9 cellular contexts compared by ENCODE assay signal in the genomic region with DNA sequence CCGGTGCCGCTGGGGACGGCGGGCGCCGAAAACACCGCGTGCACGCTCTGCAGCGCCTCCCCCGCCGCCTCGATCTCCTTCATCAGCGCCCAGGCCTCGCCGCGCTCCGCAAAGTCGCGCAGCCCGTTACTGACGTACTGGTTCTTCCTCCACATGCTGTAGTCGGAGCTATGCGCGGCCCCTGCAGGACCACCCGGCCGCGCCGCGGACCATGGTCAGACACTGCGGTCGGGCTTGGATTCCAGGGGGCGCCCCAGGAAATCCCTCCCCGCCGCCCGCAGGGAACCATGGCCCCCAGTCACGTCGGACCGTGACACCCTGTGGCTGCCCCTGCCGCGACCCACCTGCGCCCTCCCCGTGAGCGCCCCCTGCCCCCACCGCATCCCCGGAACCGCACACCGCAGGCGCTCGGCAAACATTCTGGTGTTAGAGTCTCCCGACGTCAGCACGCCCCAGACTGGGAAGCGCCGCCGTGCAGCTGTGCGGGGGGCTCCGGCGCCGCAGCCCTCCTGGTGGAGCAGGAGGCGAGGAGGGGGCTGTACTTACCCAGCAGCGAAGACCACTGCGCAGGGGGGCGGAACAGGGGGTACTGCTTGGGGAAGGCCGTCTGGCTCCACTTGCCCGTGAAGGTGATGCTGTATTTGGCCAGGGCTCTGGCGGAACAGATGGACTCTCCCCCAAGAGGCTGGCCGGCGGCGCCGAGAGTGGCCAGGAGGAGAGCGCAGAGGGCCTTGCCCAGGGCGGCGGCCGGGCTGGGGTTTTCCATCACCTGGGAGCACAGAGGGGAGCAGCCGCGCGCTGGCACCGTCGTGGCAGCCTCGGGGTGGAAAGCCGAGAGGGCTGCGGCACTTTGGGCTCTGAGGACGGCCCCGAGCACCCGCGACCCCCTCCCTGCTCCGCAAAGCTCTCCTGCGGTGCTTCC. TPM values are rescaled to one million over a fixed set of nuclear protein-coding genes. Genes with fewer than 3 reads are reported as not detected.
DNase-seq lines count a peak whose midpoint lies in the region; ATAC-seq and TF ChIP-seq lines count a peak whose summit lies in the region.
"Had no signal": no experiment of that assay in that cellular context is flagged by ENCODE, and none has a peak within 500 bp of the region (broad histone marks: within the 10 kb centered on the region; RNA-seq: fewer than 3 reads in every experiment).

No MANE protein-coding gene starts in this region.

- peak; percentile 32 to 45 for ATAC-seq in activated T-cell treated with anti-CD3 and anti-CD28 coated beads, Interleukin-2, amount 50 U/mL, for 72 hours (replicated peaks in 1 of 2)
- no peak for ATAC-seq in heart right ventricle
- no peak for ATAC-seq in GM19452 (IDR thresholded peaks at IDR 0.05; ENCODE audit: unreplicated experiment)

- no peaks in the 10 kb centered on the region for H3K9me3 Mint-ChIP-seq in activated T-cell treated with anti-CD3 and anti-CD28 coated beads, Interleukin-2, amount 50 U/mL, for 72 hours

- H3K27ac ChIP-seq in HUES6 (ENCODE audit: low read depth, low read length) (no peak overlapping the region), heart right ventricle (peak overlapping the region; percentile 12 to 77 (median 60)), sigmoid colon (peak overlapping the region; percentile 61 to 79 (median 70))
- H3K27ac ChIP-seq: HL-60 had no signal

- H3K4me3 Mint-ChIP-seq in activated T-cell treated with anti-CD3 and anti-CD28 coated beads, Interleukin-2, amount 50 U/mL, for 72 hours: peak overlapping the region; percentile 78 to 84

- TF ChIP-seq CTCF in heart right ventricle (IDR thresholded peaks at IDR 0.05) (peak in 1 of 9 donors; percentile 14), sigmoid colon (IDR thresholded peaks at IDR 0.05) (no peak)

- peaks cover 11% of the 10 kb centered on the region for H3K4me1 Mint-ChIP-seq in activated T-cell treated with anti-CD3 and anti-CD28 coated beads, Interleukin-2, amount 50 U/mL, for 72 hours (ENCODE audit: low read depth)

- no peaks in the 10 kb centered on the region for H3K9me3 ChIP-seq in HUES6 (ENCODE audit: control insufficient read depth, insufficient read depth, low read depth, low read length)
- no peaks in the 10 kb centered on the region for H3K9me3 ChIP-seq in heart right ventricle
- H3K9me3 ChIP-seq in sigmoid colon: no peaks in the 10 kb centered on the region

- peaks cover 16% of the 10 kb centered on the region for H3K27me3 Mint-ChIP-seq in activated T-cell treated with anti-CD3 and anti-CD28 coated beads, Interleukin-2, amount 50 U/mL, for 72 hours (ENCODE audit: low read depth)

- TF ChIP-seq POLR2A in sigmoid colon (IDR thresholded peaks at IDR 0.05): no peak

- H3K4me3 ChIP-seq in HUES6 (ENCODE audit: low read depth, low read length) (peak overlapping the region; percentile 54), heart right ventricle (peak overlapping the region; percentile 16 to 63 (median 52)), sigmoid colon (peak overlapping the region; percentile 32 to 53 (median 42))

- DNase-seq in activated T-cell treated with anti-CD3 and anti-CD28 coated beads, Interleukin-2, amount 50 U/mL, for 72 hours: peak; percentile 68 to 73
- DNase-seq in heart right ventricle (no peak), sigmoid colon (peak; percentile 71), NCI-H1436 (lab: John Stamatoyannopoulos, UW) (no peak), NCI-H2081 (lab: John Stamatoyannopoulos, UW) (no peak), NCI-H1930 (lab: John Stamatoyannopoulos, UW) (no peak)

- peaks cover 8% of the 10 kb centered on the region; the same call in 1 of the 2 replicates for H3K4me1 ChIP-seq in HUES6 (ENCODE audit: control insufficient read depth, insufficient read depth, low read length)
- peaks cover 14 to 60% (median 47%) of the 10 kb centered on the region in 9 donors for H3K4me1 ChIP-seq in heart right ventricle
- peaks cover 2 to 66% (median 43%) of the 10 kb centered on the region in 4 donors for H3K4me1 ChIP-seq in sigmoid colon

- no peaks in the 10 kb centered on the region for H3K36me3 ChIP-seq in HUES6 (ENCODE audit: control insufficient read depth, insufficient read depth, low read length)
- H3K36me3 ChIP-seq in heart right ventricle: peaks cover 0 to 12% (median 0%) of the 10 kb centered on the region in 9 donors
- no peaks in the 10 kb centered on the region for H3K36me3 ChIP-seq in sigmoid colon

- H3K9ac ChIP-seq in HUES6 (ENCODE audit: low read length): no peak overlapping the region

- WGBS in heart right ventricle, 2 donors: 2 to 4% methylated on average over 87 to 89 of the region's 89 CpGs
- WGBS in sigmoid colon, 2 donors: 3 to 5% methylated on average over 89 of the region's 89 CpGs

- intact Hi-C loops in heart right ventricle (cut with DNase I): loop anchor here in 4 of 10 donors (1.0 to 5.0 kb wide), 5 partner anchors 21 to 76 kb away; partner anchors contain the start of gene CTBP1 (in 1 of the 4)
- intact Hi-C loops in sigmoid colon (cut with DNase I): no loop called here

- H3K36me3 Mint-ChIP-seq in activated T-cell treated with anti-CD3 and anti-CD28 coated beads, Interleukin-2, amount 50 U/mL, for 72 hours (ENCODE audit: insufficient read depth in 2 of 2): no peaks in the 10 kb centered on the region

- H3K27ac Mint-ChIP-seq in activated T-cell treated with anti-CD3 and anti-CD28 coated beads, Interleukin-2, amount 50 U/mL, for 72 hours: no peak overlapping the region

- no peak for TF ChIP-seq EP300 in sigmoid colon (IDR thresholded peaks at IDR 0.05)

- H3K27me3 ChIP-seq in HUES6 (ENCODE audit: control insufficient read depth, insufficient read depth, low read length) (peaks cover 86% of the 10 kb centered on the region), heart right ventricle (peaks cover 9 to 54% (median 30%) of the 10 kb centered on the region in 7 donors), sigmoid colon (peaks cover 23 to 33% (median 28%) of the 10 kb centered on the region in 3 donors)

RNA-seq across cellular contexts. Expression of gene SPON2, which starts 0.8 kb away (rescaled TPM):
- 1 to 10 TPM; 7.0 to 8.2 TPM for total RNA-seq in activated T-cell treated with anti-CD3 and anti-CD28 coated beads, Interleukin-2, amount 50 U/mL, for 72 hours
- 10 to 100 TPM in 7 of 10 donors, 1 to 10 TPM in 3; 5.3 to 25.5 (median 11.6) TPM for total RNA-seq in heart right ventricle
- 10 to 100 TPM; 14.5 to 40.5 TPM for polyA plus RNA-seq in heart right ventricle
- 100 to 1,000 TPM in 1 of 4 donors, 10 to 100 TPM in 3; 33.6 to 165 (median 79.8) TPM for total RNA-seq in sigmoid colon
- polyA plus RNA-seq in sigmoid colon: 10 to 100 TPM in 2 of 3 donors, 1 to 10 TPM in 1; 8.6 to 33.6 (median 25.2) TPM

RNA-seq across cellular contexts. Expression of gene RNF212, which starts 58.2 kb away (rescaled TPM):
- 1 to 10 TPM; 2.3 to 3.9 TPM for total RNA-seq in activated T-cell treated with anti-CD3 and anti-CD28 coated beads, Interleukin-2, amount 50 U/mL, for 72 hours
- 1 to 10 TPM in 1 of 10 donors, under 1 TPM in 5, not detected in 4; 0.21 to 2.1 (median 0.31) TPM for total RNA-seq in heart right ventricle
- under 1 TPM; 0.29 to 0.87 TPM for polyA plus RNA-seq in heart right ventricle
- 10 to 100 TPM in 1 of 4 donors, 1 to 10 TPM in 3; 3.1 to 12.8 (median 6.8) TPM for total RNA-seq in sigmoid colon
- 1 to 10 TPM in 1 of 3 donors, under 1 TPM in 1, not detected in 1; 0.60 to 3.4 TPM for polyA plus RNA-seq in sigmoid colon

Comparison
In these comparisons a context has a peak if more than half of its experiments do, and no peak if none do; other contexts are left out.
1. ATAC-seq: peak in activated T-cell treated with anti-CD3 and anti-CD28 coated beads, Interleukin-2, amount 50 U/mL, for 72 hours (2 of 2); none in heart right ventricle (0 of 8) and GM19452 (single experiment).
2. DNase-seq: peak in activated T-cell treated with anti-CD3 and anti-CD28 coated beads, Interleukin-2, amount 50 U/mL, for 72 hours (2 of 2) and sigmoid colon (single experiment); none in heart right ventricle (0 of 2), NCI-H1436 (single experiment), NCI-H2081 (0 of 2) and NCI-H1930 (0 of 2).
3. Peak in every context shown above with its lines, with median percentiles within 50 percentile points of each other: H3K4me3 ChIP-seq.